In the genomic region with DNA sequence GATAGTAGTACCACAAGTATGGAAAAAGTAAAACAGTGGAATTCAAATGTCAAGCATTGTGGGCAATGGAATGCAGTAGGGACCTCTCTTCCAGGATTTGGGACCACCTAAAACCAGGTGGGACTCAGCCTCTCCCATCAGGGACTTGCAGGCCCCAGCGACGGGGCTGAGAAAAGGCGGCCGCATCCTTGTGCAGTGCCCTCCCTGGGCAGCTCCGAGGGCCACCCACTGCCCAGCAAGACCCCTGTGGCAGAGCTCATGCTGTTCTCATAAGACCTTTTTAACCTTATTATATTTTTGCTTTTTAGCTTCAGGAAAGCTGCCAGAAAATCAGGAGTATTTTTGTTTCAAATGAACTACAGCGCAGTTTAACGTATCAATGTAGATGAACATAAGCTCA, we compare ENCODE assay signal across 27 cellular contexts.
"Had no signal": no experiment of that assay in that cellular context is flagged by ENCODE, and none has a peak within 500 bp of the region (broad histone marks: within the 10 kb centered on the region; RNA-seq: fewer than 3 reads in every experiment).

No MANE protein-coding gene starts in this region.

- H3K27ac ChIP-seq: brain microvascular endothelial cell, cardiac muscle cell, KMS-11, Peyer's patch, RWPE1, VCaP had no signal

- H3K4me3 Mint-ChIP-seq: activated CD8-positive, alpha-beta T cell treated with anti-CD3 and anti-CD28 coated beads for 36 hours; activated naive CD4-positive, alpha-beta T cell treated with anti-CD3 and anti-CD28 coated beads, Interleukin-2, amount 10 ng/mL, durations not matched to agents 7 days and 5 days; activated naive CD8-positive, alpha-beta T cell treated with anti-CD3 and anti-CD28 coated beads for 36 hours; activated T-cell treated with anti-CD3 and anti-CD28 coated beads, Interleukin-2, amount 50 U/mL, for 72 hours had no signal

- DNase-seq: activated CD4-positive, CD25-positive, alpha-beta regulatory T cell; activated CD8-positive, alpha-beta T cell treated with anti-CD3 and anti-CD28 coated beads for 36 hours; activated gamma-delta T cell treated with Interleukin-2 at 50 U/mL for 16 hours; activated naive CD4-positive, alpha-beta T cell treated with anti-CD3 and anti-CD28 coated beads, Interleukin-2, amount 10 ng/mL, durations not matched to agents 7 days and 5 days; activated naive CD8-positive, alpha-beta T cell treated with anti-CD3 and anti-CD28 coated beads for 36 hours; activated T-cell treated with anti-CD3 and anti-CD28 coated beads for 4 hours; activated T-cell treated with anti-CD3 and anti-CD28 coated beads, Interleukin-2, amount 50 U/mL, for 72 hours; brain microvascular endothelial cell; MG63; MV-4-11; NCI-H1092 treated with DMSO at 0.1 percent for 48 hours; NCI-H1417 treated with DMSO at 0.1 percent for 48 hours; NCI-H1694 treated with DMSO at 0.1 percent for 48 hours; NCI-H2029 treated with DMSO at 0.1 percent for 48 hours; NCI-H446; NCI-H524; Peyer's patch; SHP77; T-helper 2 cell; T1000 had no signal

- H3K27me3 ChIP-seq: brain microvascular endothelial cell, Peyer's patch had no signal

- H3K4me1 Mint-ChIP-seq: activated naive CD8-positive, alpha-beta T cell treated with anti-CD3 and anti-CD28 coated beads for 36 hours had no signal

- FAIRE-seq: HepG2, TTC549 had no signal

- H3K36me3 Mint-ChIP-seq: activated naive CD4-positive, alpha-beta T cell treated with anti-CD3 and anti-CD28 coated beads, Interleukin-2, amount 10 ng/mL, durations not matched to agents 7 days and 5 days; activated naive CD8-positive, alpha-beta T cell treated with anti-CD3 and anti-CD28 coated beads for 36 hours had no signal

- H3K9me3 ChIP-seq: MG63, Peyer's patch had no signal

- H3K27ac Mint-ChIP-seq: activated CD8-positive, alpha-beta T cell treated with anti-CD3 and anti-CD28 coated beads for 36 hours; activated naive CD4-positive, alpha-beta T cell treated with anti-CD3 and anti-CD28 coated beads, Interleukin-2, amount 10 ng/mL, durations not matched to agents 7 days and 5 days; activated naive CD8-positive, alpha-beta T cell treated with anti-CD3 and anti-CD28 coated beads for 36 hours; activated T-cell treated with anti-CD3 and anti-CD28 coated beads, Interleukin-2, amount 50 U/mL, for 72 hours; activated T-helper 2 cell treated with anti-CD3 and anti-CD28 coated beads, Interferon-gamma antibody, Interleukin-2, Interleukin-4, amounts not matched to agents 10 μg/mL and 5 μg/mL and 100 μg/mL, durations not matched to agents 14 hours and 24 hours and 36 hours had no signal

- H3K36me3 ChIP-seq: brain microvascular endothelial cell, cardiac muscle cell, MG63, Peyer's patch had no signal

- H3K4me2 ChIP-seq: KMS-11 had no signal

- H3K4me1 ChIP-seq: Peyer's patch had no signal

- H3K9ac ChIP-seq: KMS-11 had no signal

- H3K9me3 Mint-ChIP-seq: activated CD8-positive, alpha-beta T cell treated with anti-CD3 and anti-CD28 coated beads for 36 hours; activated naive CD4-positive, alpha-beta T cell treated with anti-CD3 and anti-CD28 coated beads, Interleukin-2, amount 10 ng/mL, durations not matched to agents 7 days and 5 days; activated naive CD8-positive, alpha-beta T cell treated with anti-CD3 and anti-CD28 coated beads for 36 hours; activated T-cell treated with anti-CD3 and anti-CD28 coated beads, Interleukin-2, amount 50 U/mL, for 72 hours; activated T-helper 2 cell treated with anti-CD3 and anti-CD28 coated beads, Interferon-gamma antibody, Interleukin-2, Interleukin-4, amounts not matched to agents 10 μg/mL and 5 μg/mL and 100 μg/mL, durations not matched to agents 14 hours and 24 hours and 36 hours had no signal

- H3K4me3 ChIP-seq: cardiac muscle cell, MG63, Peyer's patch had no signal
